9 cellular contexts compared by ENCODE assay signal in genomic region chr10:63376560-63377304, GRCh38.
DNase-seq lines count a peak whose midpoint lies in the region; ATAC-seq and TF ChIP-seq lines count a peak whose summit lies in the region.
"Had no signal": no experiment of that assay in that cellular context is flagged by ENCODE, and none has a peak within 500 bp of the region (broad histone marks: within the 10 kb centered on the region; RNA-seq: fewer than 3 reads in every experiment).

No MANE protein-coding gene starts in this region.

- H3K27me3 ChIP-seq in breast epithelium (no peaks in the 10 kb centered on the region), upper lobe of right lung (no peaks in the 10 kb centered on the region)

- TF ChIP-seq POLR2A in breast epithelium (IDR thresholded peaks at IDR 0.05): no peak

- H3K4me1 ChIP-seq in breast epithelium (no peaks in the 10 kb centered on the region), upper lobe of right lung (peaks cover 4% of the 10 kb centered on the region)

- no peaks in the 10 kb centered on the region for H3K9me3 Mint-ChIP-seq in activated CD8-positive, alpha-beta memory T cell treated with anti-CD3 and anti-CD28 coated beads, Interleukin-2, amount 10 ng/mL, durations not matched to agents 7 days and 5 days (ENCODE audit: low read depth)
- H3K9me3 Mint-ChIP-seq in activated naive CD4-positive, alpha-beta T cell treated with anti-CD3 and anti-CD28 coated beads for 36 hours: peaks cover 2% of the 10 kb centered on the region

- H3K9me3 ChIP-seq in breast epithelium (no peaks in the 10 kb centered on the region), upper lobe of right lung (no peaks in the 10 kb centered on the region)

- peak; percentile 36 for ATAC-seq in activated CD8-positive, alpha-beta memory T cell treated with anti-CD3 and anti-CD28 coated beads, Interleukin-2, amount 10 ng/mL, durations not matched to agents 7 days and 5 days
- ATAC-seq in HG03159 (IDR thresholded peaks at IDR 0.05; ENCODE audit: unreplicated experiment) (peak; percentile 99), upper lobe of right lung (peak; percentile 77)

- intact Hi-C loops in breast epithelium (cut with DNase I; ENCODE audit: low total_unique reads): no loop called here
- intact Hi-C loops in upper lobe of right lung (cut with DNase I): no loop called here
- intact Hi-C loops in activated naive CD4-positive, alpha-beta T cell treated with anti-CD3 and anti-CD28 coated beads for 36 hours (cut with micrococcal nuclease): no loop called here

- H3K27me3 Mint-ChIP-seq in activated CD8-positive, alpha-beta memory T cell treated with anti-CD3 and anti-CD28 coated beads, Interleukin-2, amount 10 ng/mL, durations not matched to agents 7 days and 5 days: no peaks in the 10 kb centered on the region
- H3K27me3 Mint-ChIP-seq in activated naive CD4-positive, alpha-beta T cell treated with anti-CD3 and anti-CD28 coated beads for 36 hours (ENCODE audit: low read depth): no peaks in the 10 kb centered on the region

- TF ChIP-seq CTCF in breast epithelium (IDR thresholded peaks at IDR 0.05): no peak
- TF ChIP-seq CTCF in upper lobe of right lung (IDR thresholded peaks at IDR 0.05): no peak

- CTCF ChIA-PET in activated CD8-positive, alpha-beta memory T cell treated with anti-CD3 and anti-CD28 coated beads, Interleukin-2, amount 10 ng/mL, durations not matched to agents 7 days and 5 days (lab: Charles Lee): no interaction called here
- CTCF ChIA-PET in activated naive CD4-positive, alpha-beta T cell treated with anti-CD3 and anti-CD28 coated beads for 36 hours (lab: Charles Lee): interaction anchor here (0.7 kb wide), 1 partner anchor 88 kb away, joined by 3 read pairs; no protein-coding TSS in a partner anchor

- peak overlapping the region in 2 of 3 donors; percentile 3 to 21 for H3K4me3 ChIP-seq in breast epithelium
- no peak overlapping the region for H3K4me3 ChIP-seq in upper lobe of right lung

- in situ Hi-C loops in ACHN (cut with HindIII; ENCODE audit: low pct_ligation_motif_present, low pct_unique_long_range_greater_than_20kb, low sequenced_read_pairs): no loop called here

- peak overlapping the region; percentile 14 for H3K4me3 Mint-ChIP-seq in activated CD8-positive, alpha-beta memory T cell treated with anti-CD3 and anti-CD28 coated beads, Interleukin-2, amount 10 ng/mL, durations not matched to agents 7 days and 5 days
- no peak overlapping the region for H3K4me3 Mint-ChIP-seq in activated naive CD4-positive, alpha-beta T cell treated with anti-CD3 and anti-CD28 coated beads for 36 hours

- DNase-seq in activated CD8-positive, alpha-beta memory T cell treated with anti-CD3 and anti-CD28 coated beads, Interleukin-2, amount 10 ng/mL, durations not matched to agents 7 days and 5 days: no peak
- no peak for DNase-seq in activated CD8-positive, alpha-beta memory T cell treated with anti-CD3 and anti-CD28 coated beads for 24 hours
- no peak for DNase-seq in breast epithelium (ENCODE audit: low spot score in 2 of 2)
- no peak for DNase-seq in upper lobe of right lung
- no peak for DNase-seq in activated naive CD4-positive, alpha-beta T cell treated with anti-CD3 and anti-CD28 coated beads for 36 hours
- DNase-seq in NCI-H2196 (lab: John Stamatoyannopoulos, UW; ENCODE audit: unreplicated experiment): no peak
- no peak for DNase-seq in ACHN

- H3K36me3 Mint-ChIP-seq in activated CD8-positive, alpha-beta memory T cell treated with anti-CD3 and anti-CD28 coated beads, Interleukin-2, amount 10 ng/mL, durations not matched to agents 7 days and 5 days: peaks cover 12% of the 10 kb centered on the region
- H3K36me3 Mint-ChIP-seq in activated naive CD4-positive, alpha-beta T cell treated with anti-CD3 and anti-CD28 coated beads for 36 hours (ENCODE audit: low read depth): peaks cover 11% of the 10 kb centered on the region

- peaks cover 15% of the 10 kb centered on the region for H3K4me1 Mint-ChIP-seq in activated CD8-positive, alpha-beta memory T cell treated with anti-CD3 and anti-CD28 coated beads, Interleukin-2, amount 10 ng/mL, durations not matched to agents 7 days and 5 days
- H3K4me1 Mint-ChIP-seq in activated naive CD4-positive, alpha-beta T cell treated with anti-CD3 and anti-CD28 coated beads for 36 hours (ENCODE audit: low read depth): peaks cover 14% of the 10 kb centered on the region

- H3K27ac ChIP-seq in breast epithelium (peak overlapping the region; percentile 5 to 36), upper lobe of right lung (no peak overlapping the region)
- H3K27ac ChIP-seq: 22Rv1 had no signal

- no peak overlapping the region for H3K27ac Mint-ChIP-seq in activated CD8-positive, alpha-beta memory T cell treated with anti-CD3 and anti-CD28 coated beads, Interleukin-2, amount 10 ng/mL, durations not matched to agents 7 days and 5 days
- no peak overlapping the region for H3K27ac Mint-ChIP-seq in activated naive CD4-positive, alpha-beta T cell treated with anti-CD3 and anti-CD28 coated beads for 36 hours

- H3K36me3 ChIP-seq in breast epithelium (no peaks in the 10 kb centered on the region), upper lobe of right lung (no peaks in the 10 kb centered on the region)

Comparison
In these comparisons a context has a peak if more than half of its experiments do, and no peak if none do; other contexts are left out.
1. ATAC-seq: peak in every context shown above with its lines; median percentile 99 in HG03159; 77 in upper lobe of right lung; 36 in activated CD8-positive, alpha-beta memory T cell treated with anti-CD3 and anti-CD28 coated beads, Interleukin-2, amount 10 ng/mL, durations not matched to agents 7 days and 5 days.